Comparison of ENCODE assay signal across 2 cellular contexts in the genomic region with DNA sequence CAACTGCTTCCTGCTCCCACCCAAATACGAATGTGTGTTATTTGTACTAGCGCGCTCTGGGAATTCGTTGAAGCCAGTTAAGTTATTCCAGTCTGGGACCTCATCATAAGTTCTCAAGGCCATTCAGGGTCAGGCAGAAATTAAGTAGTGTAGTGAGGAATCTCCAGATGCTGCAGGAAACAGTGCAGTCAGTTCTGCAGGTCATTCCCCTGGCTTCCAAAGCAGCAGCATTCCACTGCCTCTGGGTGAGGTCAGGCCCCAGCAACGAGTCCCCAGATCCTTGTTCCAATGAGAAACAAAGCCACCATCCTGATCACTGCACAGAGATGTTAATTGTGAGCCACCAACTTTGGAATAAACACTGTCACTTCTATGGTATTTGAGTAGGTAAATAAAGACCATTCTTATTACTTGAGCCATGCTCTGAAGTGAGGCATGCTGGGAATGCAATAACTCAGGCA.
TF ChIP-seq lines count a peak whose summit lies in the region.

No MANE protein-coding gene starts in this region.

TF ChIP-seq in A549, 52 proteins besides CTCF, POLR2A, EP300 and RAD21 (continued from another document):
- no peak for TF ChIP-seq FOXS1 (CRISPR knock-in tag; IDR thresholded peaks at IDR 0.05)
- no peak for TF ChIP-seq ESRRA (IDR thresholded peaks at IDR 0.05; ENCODE audit: borderline replicate concordance, low read length)
- TF ChIP-seq, protein P1, sequence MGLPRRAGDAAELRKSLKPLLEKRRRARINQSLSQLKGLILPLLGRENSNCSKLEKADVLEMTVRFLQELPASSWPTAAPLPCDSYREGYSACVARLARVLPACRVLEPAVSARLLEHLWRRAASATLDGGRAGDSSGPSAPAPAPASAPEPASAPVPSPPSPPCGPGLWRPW (IDR thresholded peaks at IDR 0.05), result no peak
- TF ChIP-seq JUNB (IDR thresholded peaks at IDR 0.05), result no peak
- no peak for TF ChIP-seq CBX8 (IDR thresholded peaks at IDR 0.05)
- TF ChIP-seq, protein P2, sequence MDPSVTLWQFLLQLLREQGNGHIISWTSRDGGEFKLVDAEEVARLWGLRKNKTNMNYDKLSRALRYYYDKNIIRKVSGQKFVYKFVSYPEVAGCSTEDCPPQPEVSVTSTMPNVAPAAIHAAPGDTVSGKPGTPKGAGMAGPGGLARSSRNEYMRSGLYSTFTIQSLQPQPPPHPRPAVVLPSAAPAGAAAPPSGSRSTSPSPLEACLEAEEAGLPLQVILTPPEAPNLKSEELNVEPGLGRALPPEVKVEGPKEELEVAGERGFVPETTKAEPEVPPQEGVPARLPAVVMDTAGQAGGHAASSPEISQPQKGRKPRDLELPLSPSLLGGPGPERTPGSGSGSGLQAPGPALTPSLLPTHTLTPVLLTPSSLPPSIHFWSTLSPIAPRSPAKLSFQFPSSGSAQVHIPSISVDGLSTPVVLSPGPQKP (IDR thresholded peaks at IDR 0.05; ENCODE audit: low read depth, low read length), result no peak
- TF ChIP-seq MAFK (IDR thresholded peaks at IDR 0.05; ENCODE audit: partially characterized antibody), result no peak
- no peak for TF ChIP-seq ZC3H11A (IDR thresholded peaks at IDR 0.05)
- TF ChIP-seq, protein P3, sequence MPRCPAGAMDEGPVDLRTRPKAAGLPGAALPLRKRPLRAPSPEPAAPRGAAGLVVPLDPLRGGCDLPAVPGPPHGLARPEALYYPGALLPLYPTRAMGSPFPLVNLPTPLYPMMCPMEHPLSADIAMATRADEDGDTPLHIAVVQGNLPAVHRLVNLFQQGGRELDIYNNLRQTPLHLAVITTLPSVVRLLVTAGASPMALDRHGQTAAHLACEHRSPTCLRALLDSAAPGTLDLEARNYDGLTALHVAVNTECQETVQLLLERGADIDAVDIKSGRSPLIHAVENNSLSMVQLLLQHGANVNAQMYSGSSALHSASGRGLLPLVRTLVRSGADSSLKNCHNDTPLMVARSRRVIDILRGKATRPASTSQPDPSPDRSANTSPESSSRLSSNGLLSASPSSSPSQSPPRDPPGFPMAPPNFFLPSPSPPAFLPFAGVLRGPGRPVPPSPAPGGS (IDR thresholded peaks at IDR 0.05), result no peak
- no peak for TF ChIP-seq HOXB13 (CRISPR knock-in tag; IDR thresholded peaks at IDR 0.05; ENCODE audit: low read depth)

TF ChIP-seq in IMR-90, 13 proteins besides CTCF, POLR2A, EP300 and RAD21 (continued from another document):
- TF ChIP-seq RCOR1 (IDR thresholded peaks at IDR 0.05; ENCODE audit: insufficient replicate concordance, low read length) (no peak), CHD1 (IDR thresholded peaks at IDR 0.05; ENCODE audit: low read depth, low read length) (no peak), MXI1 (IDR thresholded peaks at IDR 0.05; ENCODE audit: borderline replicate concordance, low read depth, low read length) (no peak), BHLHE40 (IDR thresholded peaks at IDR 0.05; ENCODE audit: low read depth, low read length) (no peak), NFE2L2 (IDR thresholded peaks at IDR 0.05; ENCODE audit: low read depth, low read length) (no peak), USF2 (IDR thresholded peaks at IDR 0.05; ENCODE audit: low read depth, low read length) (no peak), MAFK (IDR thresholded peaks at IDR 0.05; ENCODE audit: low read depth, low read length) (no peak), MAZ (IDR thresholded peaks at IDR 0.05; ENCODE audit: borderline replicate concordance, low read depth, low read length) (no peak), RFX5 (IDR thresholded peaks at IDR 0.05; ENCODE audit: low read depth, low read length) (no peak)
